In the genomic region with DNA sequence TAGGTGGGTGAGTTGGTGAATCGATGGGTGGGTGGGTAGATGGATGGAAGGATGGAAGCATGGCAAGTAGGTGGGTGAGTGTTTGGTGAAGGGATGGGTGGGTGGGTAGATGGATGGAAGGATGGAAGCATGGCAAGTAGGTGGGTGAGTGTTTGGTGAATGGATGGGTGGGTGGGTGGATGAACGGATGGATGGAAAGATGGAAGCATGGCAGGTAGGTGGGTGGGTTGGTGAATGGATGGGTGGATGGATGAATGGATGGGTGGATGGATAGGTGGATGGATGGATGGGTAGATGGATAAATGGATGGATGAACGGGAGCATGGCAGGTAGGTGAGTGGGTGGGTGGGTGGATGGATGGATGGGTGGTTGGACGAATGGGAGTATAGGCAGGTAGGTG, we compare ENCODE assay signal across 37 cellular contexts.
DNase-seq lines count a peak whose midpoint lies in the region; ATAC-seq, FAIRE-seq and TF ChIP-seq lines count a peak whose summit lies in the region.
"Had no signal": no experiment of that assay in that cellular context is flagged by ENCODE, and none has a peak within 500 bp of the region (broad histone marks: within the 10 kb centered on the region; RNA-seq: fewer than 3 reads in every experiment).

No MANE protein-coding gene starts in this region.

- ATAC-seq in activated naive CD4-positive, alpha-beta T cell treated with anti-CD3 and anti-CD28 coated beads, Interleukin-2, amount 50 U/mL, for 72 hours, result no peak
- ATAC-seq: A549; CD8-positive, alpha-beta T cell had no signal

- H3K27me3 ChIP-seq in breast epithelium, result peaks cover 0 to 28% of the 10 kb centered on the region in 2 donors
- no peaks in the 10 kb centered on the region for H3K27me3 ChIP-seq in effector memory CD4-positive, alpha-beta T cell (replicated peaks; ENCODE audit: control insufficient read depth, insufficient read depth, low read length, poor library complexity, severe bottlenecking)
- H3K27me3 ChIP-seq: BE2C; BLaER1; BLaER1 treated with 17β-estradiol and CSF1 and Interleukin-3, amounts not matched to agents 10 nM and 100 nM had no signal

- TF ChIP-seq POLR2A in breast epithelium (IDR thresholded peaks at IDR 0.05), result no peak

- FAIRE-seq in HTR-8/SVneo (lab: Jason Lieb, UNC), result peak; percentile 31
- FAIRE-seq: A204.1, A549, D721Med had no signal

- no TSS peak for BruUV-seq in MCF 10A (replicated peaks; lab: Mats Ljungman, UMichigan)

- H3K9me3 ChIP-seq in breast epithelium (no peaks in the 10 kb centered on the region), HEK293 (ENCODE audit: control insufficient read depth, insufficient read depth, low read depth, low read length) (no peaks in the 10 kb centered on the region)
- no peaks in the 10 kb centered on the region for H3K9me3 ChIP-seq in effector memory CD4-positive, alpha-beta T cell (ENCODE audit: control insufficient read depth, low read length)
- H3K9me3 ChIP-seq: A549, BE2C, BLaER1, Caco-2 had no signal

- H3K27ac ChIP-seq in breast epithelium (no peak overlapping the region), HEK293 (ENCODE audit: extremely low read depth, low read depth, low read length) (no peak overlapping the region)
- H3K27ac ChIP-seq in effector memory CD4-positive, alpha-beta T cell (ENCODE audit: insufficient read depth, low read length, poor library complexity, severe bottlenecking), result no peak overlapping the region
- H3K27ac ChIP-seq: 22Rv1; A549; BLaER1; BLaER1 treated with 17β-estradiol and CSF1 and Interleukin-3, amounts not matched to agents 10 nM and 100 nM; C4-2B had no signal

- peak overlapping the region; percentile 25 for H3K27ac Mint-ChIP-seq in activated naive CD4-positive, alpha-beta T cell treated with anti-CD3 and anti-CD28 coated beads, Interleukin-2, amount 50 U/mL, for 24 hours
- no peak overlapping the region for H3K27ac Mint-ChIP-seq in activated naive CD4-positive, alpha-beta T cell treated with anti-CD3 and anti-CD28 coated beads, Interleukin-2, amount 50 U/mL, for 72 hours
- peak overlapping the region; percentile 28 for H3K27ac Mint-ChIP-seq in MCF 10A (ENCODE audit: low read depth, unreplicated experiment)
- H3K27ac Mint-ChIP-seq: B cell; CD4-positive, alpha-beta memory T cell; CD4-positive, alpha-beta T cell; CD8-positive, alpha-beta T cell had no signal

- H3K36me3 Mint-ChIP-seq in activated naive CD4-positive, alpha-beta T cell treated with anti-CD3 and anti-CD28 coated beads, Interleukin-2, amount 50 U/mL, for 24 hours, result no peaks in the 10 kb centered on the region
- peaks cover 0 to 5% of the 10 kb centered on the region in 2 donors for H3K36me3 Mint-ChIP-seq in activated naive CD4-positive, alpha-beta T cell treated with anti-CD3 and anti-CD28 coated beads, Interleukin-2, amount 50 U/mL, for 72 hours
- peaks cover 8% of the 10 kb centered on the region for H3K36me3 Mint-ChIP-seq in MCF 10A (ENCODE audit: insufficient read depth, unreplicated experiment)
- H3K36me3 Mint-ChIP-seq: CD14-positive monocyte; CD4-positive, alpha-beta memory T cell; CD4-positive, CD25-positive, alpha-beta regulatory T cell; CD8-positive, alpha-beta memory T cell; CD8-positive, alpha-beta T cell had no signal

- peaks cover 21% of the 10 kb centered on the region for H3K27me3 Mint-ChIP-seq in activated naive CD4-positive, alpha-beta T cell treated with anti-CD3 and anti-CD28 coated beads, Interleukin-2, amount 50 U/mL, for 24 hours
- H3K27me3 Mint-ChIP-seq in MCF 10A (ENCODE audit: insufficient read depth, unreplicated experiment), result peaks cover 24% of the 10 kb centered on the region

- DNase-seq in activated naive CD4-positive, alpha-beta T cell treated with anti-CD3 and anti-CD28 coated beads, Interleukin-2, amount 50 U/mL, for 72 hours (ENCODE audit: low spot score in 2 of 2), result no peak
- DNase-seq in MCF 10A (ENCODE audit: unreplicated experiment) (no peak), breast epithelium (ENCODE audit: low spot score in 2 of 2) (no peak), HTR-8/SVneo (ENCODE audit: insufficient read length, low spot score) (no peak), NCI-H1436 treated with DMSO at 0.1 percent for 48 hours (lab: John Stamatoyannopoulos, UW) (no peak)
- DNase-seq in effector memory CD4-positive, alpha-beta T cell, result no peak
- DNase-seq: 8988T; ACHN; AML-193; BE2C; C1 segment of cervical spinal cord; Caco-2; Calu3; CD4-positive, alpha-beta memory T cell; CD4-positive, alpha-beta T cell; CD4-positive, CD25-positive, alpha-beta regulatory T cell; CD8-positive, alpha-beta memory T cell; CD8-positive, alpha-beta T cell; COR-L47; DMS 273 treated with DMSO at 0.1 percent for 48 hours; DMS153; DMS53; DMS79; DMS79 treated with DMSO at 0.1 percent for 48 hours; DND-41; EL had no signal

- H3K4me1 Mint-ChIP-seq in activated naive CD4-positive, alpha-beta T cell treated with anti-CD3 and anti-CD28 coated beads, Interleukin-2, amount 50 U/mL, for 24 hours, result peaks cover 3% of the 10 kb centered on the region
- peaks cover 6% of the 10 kb centered on the region for H3K4me1 Mint-ChIP-seq in MCF 10A (ENCODE audit: insufficient read depth, unreplicated experiment)

- no peaks in the 10 kb centered on the region for H3K9me3 Mint-ChIP-seq in activated naive CD4-positive, alpha-beta T cell treated with anti-CD3 and anti-CD28 coated beads, Interleukin-2, amount 50 U/mL, for 24 hours
- peaks cover 0 to 3% of the 10 kb centered on the region in 2 donors for H3K9me3 Mint-ChIP-seq in activated naive CD4-positive, alpha-beta T cell treated with anti-CD3 and anti-CD28 coated beads, Interleukin-2, amount 50 U/mL, for 72 hours
- no peaks in the 10 kb centered on the region for H3K9me3 Mint-ChIP-seq in MCF 10A (ENCODE audit: unreplicated experiment)
- H3K9me3 Mint-ChIP-seq: CD4-positive, alpha-beta T cell; CD8-positive, alpha-beta T cell had no signal

- peaks cover 0 to 3% of the 10 kb centered on the region in 2 donors for H3K4me1 ChIP-seq in breast epithelium
- no peaks in the 10 kb centered on the region for H3K4me1 ChIP-seq in HEK293 (ENCODE audit: control insufficient read depth, insufficient read depth, low read length)
- H3K4me1 ChIP-seq in effector memory CD4-positive, alpha-beta T cell (ENCODE audit: control insufficient read depth, insufficient read depth, low read length, poor library complexity, severe bottlenecking), result no peaks in the 10 kb centered on the region
- H3K4me1 ChIP-seq: BE2C, Caco-2 had no signal

- CTCF ChIA-PET in MCF 10A (lab: Yijun Ruan, JAX), result interaction anchor here (1.0 to 8.8 kb wide), 5 partner anchors 10 to 299 kb away, joined by 3 to 141 read pairs (median 109); no protein-coding TSS in a partner anchor
- CTCF ChIA-PET in HEK293 (lab: Yijun Ruan, JAX), result interaction anchor here (5.1 kb wide), 1 partner anchor 112 kb away, joined by 142 read pairs; no protein-coding TSS in a partner anchor

- H3K36me3 ChIP-seq in breast epithelium, result no peaks in the 10 kb centered on the region
- H3K36me3 ChIP-seq in HEK293 (ENCODE audit: control insufficient read depth in 2 of 2, insufficient read depth in 1 of 2, low read length in 2 of 2), result no peaks in the 10 kb centered on the region
- no peaks in the 10 kb centered on the region for H3K36me3 ChIP-seq in effector memory CD4-positive, alpha-beta T cell (ENCODE audit: control insufficient read depth, insufficient read depth, low read length)
- H3K36me3 ChIP-seq: BE2C; BLaER1; BLaER1 treated with 17β-estradiol and CSF1 and Interleukin-3, amounts not matched to agents 10 nM and 100 nM had no signal

- H3K4me3 ChIP-seq in breast epithelium (no peak overlapping the region), HEK293 (ENCODE audit: low read depth, low read length) (no peak overlapping the region)
- H3K4me3 ChIP-seq in effector memory CD4-positive, alpha-beta T cell (ENCODE audit: insufficient read depth, low read depth, low read length, poor library complexity, severe bottlenecking), result no peak overlapping the region
- H3K4me3 ChIP-seq: A549; BLaER1; BLaER1 treated with 17β-estradiol and CSF1 and Interleukin-3, amounts not matched to agents 10 nM and 100 nM had no signal

- H3K4me3 Mint-ChIP-seq in activated naive CD4-positive, alpha-beta T cell treated with anti-CD3 and anti-CD28 coated beads, Interleukin-2, amount 50 U/mL, for 24 hours, result no peak overlapping the region
- no peak overlapping the region for H3K4me3 Mint-ChIP-seq in MCF 10A (ENCODE audit: unreplicated experiment)
- H3K4me3 Mint-ChIP-seq: B cell; CD14-positive monocyte; CD4-positive, alpha-beta T cell; CD4-positive, CD25-positive, alpha-beta regulatory T cell; CD8-positive, alpha-beta memory T cell; CD8-positive, alpha-beta T cell had no signal

- intact Hi-C loops in MCF 10A (cut with micrococcal nuclease) (no loop called here), breast epithelium (cut with DNase I; ENCODE audit: low total_unique reads) (no loop called here)

- TF ChIP-seq CTCF in MCF 10A (IDR thresholded peaks at IDR 0.05; ENCODE audit: unreplicated experiment), result no peak
- TF ChIP-seq CTCF in breast epithelium (IDR thresholded peaks at IDR 0.05), result no peak
- no peak for TF ChIP-seq CTCF in HEK293 (tag by site-specific recombination; IDR thresholded peaks at IDR 0.05)

- POLR2A ChIA-PET in MCF 10A (lab: Yijun Ruan, JAX), result no interaction called here
- POLR2A ChIA-PET in HEK293 (lab: Yijun Ruan, JAX), result no interaction called here

TF ChIP-seq in HEK293, 187 proteins besides CTCF, POLR2A, EP300 and RAD21:
- TF ChIP-seq EGR2 (tag by site-specific recombination; IDR thresholded peaks at IDR 0.05; ENCODE audit: low read depth) (peak; percentile 93), ZFHX2 (tag by site-specific recombination; conservative IDR thresholded peaks at IDR 0.05) (peak; percentile 72), KLF8 (tag by site-specific recombination; IDR thresholded peaks at IDR 0.05) (no peak)

Comparison
In these comparisons a context has a peak if more than half of its experiments do, and no peak if none do; other contexts are left out.
1. H3K27ac Mint-ChIP-seq: peak in activated naive CD4-positive, alpha-beta T cell treated with anti-CD3 and anti-CD28 coated beads, Interleukin-2, amount 50 U/mL, for 24 hours (single experiment) and MCF 10A (single experiment); none in activated naive CD4-positive, alpha-beta T cell treated with anti-CD3 and anti-CD28 coated beads, Interleukin-2, amount 50 U/mL, for 72 hours (0 of 2).